In the genomic region with DNA sequence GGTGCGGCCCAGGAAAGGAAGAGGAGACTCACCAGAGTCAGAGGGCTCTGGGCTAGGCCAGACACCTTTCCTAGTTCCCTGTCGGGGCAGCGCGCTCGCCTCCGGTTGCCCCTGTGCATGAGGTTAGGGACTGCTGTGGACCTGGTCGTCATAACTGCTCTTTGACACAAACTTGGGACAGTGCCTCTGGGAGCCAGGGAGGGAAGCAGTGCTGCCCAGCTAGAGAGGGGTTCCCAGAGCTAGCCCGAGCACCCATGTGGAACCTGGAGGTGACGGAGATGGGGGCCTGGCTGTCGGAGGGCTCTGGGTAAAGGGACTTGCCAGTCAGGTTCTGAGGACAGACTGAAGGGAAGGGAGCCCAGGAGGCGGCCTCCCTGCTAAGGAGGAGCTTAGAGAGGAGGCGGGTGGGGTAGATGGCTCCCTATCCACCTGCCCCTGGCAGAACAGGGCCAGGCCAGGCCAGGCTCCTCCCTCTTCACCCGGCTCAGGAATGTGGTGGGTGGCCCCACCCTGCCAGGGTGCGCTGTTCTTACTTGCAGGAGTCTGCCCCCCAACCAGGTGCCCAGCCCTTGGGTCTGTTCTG, we compare ENCODE assay signal across 9 cellular contexts. TPM values are rescaled to one million over a fixed set of nuclear protein-coding genes. Genes with fewer than 3 reads are reported as not detected.
DNase-seq lines count a peak whose midpoint lies in the region; ATAC-seq and TF ChIP-seq lines count a peak whose summit lies in the region.
"Had no signal": no experiment of that assay in that cellular context is flagged by ENCODE, and none has a peak within 500 bp of the region (broad histone marks: within the 10 kb centered on the region; RNA-seq: fewer than 3 reads in every experiment).

No MANE protein-coding gene starts in this region.

- peak overlapping the region; percentile 78 for H3K4me2 ChIP-seq in neural progenitor cell
- no peak overlapping the region for H3K4me2 ChIP-seq in GM23248 (ENCODE audit: unreplicated experiment)

- H3K36me3 Mint-ChIP-seq in neural progenitor cell = peaks cover 5% of the 10 kb centered on the region

- H3K4me1 ChIP-seq in Peyer's patch (peaks cover 0 to 22% (median 4%) of the 10 kb centered on the region in 4 donors), neural progenitor cell (peaks cover 20% of the 10 kb centered on the region), GM23248 (ENCODE audit: insufficient read depth) (peaks cover 13% of the 10 kb centered on the region)

- in situ Hi-C loops in GM23248 (cut with MboI) = no loop called here

- H3K9me3 ChIP-seq in Peyer's patch (no peaks in the 10 kb centered on the region), neural progenitor cell (ENCODE audit: low read depth) (no peaks in the 10 kb centered on the region), GM23248 (ENCODE audit: low read depth) (no peaks in the 10 kb centered on the region)

- TF ChIP-seq CTCF in Peyer's patch (IDR thresholded peaks at IDR 0.05) (no peak), fibroblast of villous mesenchyme (IDR thresholded peaks at IDR 0.05; ENCODE audit: insufficient read depth, low read depth, low read length) (no peak), neural progenitor cell (IDR thresholded peaks at IDR 0.05) (no peak)

- no peaks in the 10 kb centered on the region for H3K9me3 Mint-ChIP-seq in neural progenitor cell

- H3K4me3 ChIP-seq in Peyer's patch (peak overlapping the region in 3 of 4 donors; percentile 5 to 48 (median 40)), fibroblast of villous mesenchyme (ENCODE audit: low read depth, low read length) (peak overlapping the region; percentile 21), neural progenitor cell (peak overlapping the region; percentile 47), GM23248 (no peak overlapping the region)

- ATAC-seq in HG02642 (IDR thresholded peaks at IDR 0.05; ENCODE audit: poor library complexity, unreplicated experiment) (no peak), GM18907 (IDR thresholded peaks at IDR 0.05; ENCODE audit: unreplicated experiment) (no peak)

- no peaks in the 10 kb centered on the region for H3K27me3 ChIP-seq in Peyer's patch
- peaks cover 17% of the 10 kb centered on the region for H3K27me3 ChIP-seq in neural progenitor cell
- no peaks in the 10 kb centered on the region for H3K27me3 ChIP-seq in GM23248 (replicated peaks; ENCODE audit: insufficient read depth)

- no peak overlapping the region for H3K27ac Mint-ChIP-seq in neural progenitor cell

- no peak overlapping the region for H3K27ac ChIP-seq in Peyer's patch
- H3K27ac ChIP-seq in neural progenitor cell = no peak overlapping the region
- no peak overlapping the region for H3K27ac ChIP-seq in GM23248

- H3F3A ChIP-seq in neural progenitor cell (ENCODE audit: low read depth) (peaks cover 22% of the 10 kb centered on the region), GM23248 (ENCODE audit: insufficient read depth) (peaks cover 13% of the 10 kb centered on the region)

- peak overlapping the region; percentile 78 for H3K4me3 Mint-ChIP-seq in neural progenitor cell

- peaks cover 86% of the 10 kb centered on the region for H4K20me1 ChIP-seq in neural progenitor cell (ENCODE audit: low read depth)
- H4K20me1 ChIP-seq in GM23248 (ENCODE audit: insufficient read depth) = no peaks in the 10 kb centered on the region

- H3K4me1 Mint-ChIP-seq in neural progenitor cell = peaks cover 29% of the 10 kb centered on the region

- H3K27me3 Mint-ChIP-seq in neural progenitor cell (ENCODE audit: insufficient read depth, low read depth) = peaks cover 9% of the 10 kb centered on the region

- H3K9me2 ChIP-seq in GM23248 (ENCODE audit: insufficient read depth) = no peaks in the 10 kb centered on the region

- H3K9ac ChIP-seq in neural progenitor cell (no peak overlapping the region), GM23248 (no peak overlapping the region)

- peaks cover 51% of the 10 kb centered on the region for H3K79me2 ChIP-seq in neural progenitor cell (ENCODE audit: low read depth)
- H3K79me2 ChIP-seq in GM23248 (ENCODE audit: insufficient read depth) = peaks cover 51% of the 10 kb centered on the region

- DNase-seq in ELF-1 (ENCODE audit: low read depth, low spot score) (peak; percentile 57), Peyer's patch (peak in 1 of 3 donors; percentile 60), fibroblast of villous mesenchyme (ENCODE audit: low read depth) (no peak), neural progenitor cell (ENCODE audit: low spot score) (no peak), COLO668 (lab: John Stamatoyannopoulos, UW; ENCODE audit: unreplicated experiment) (no peak), GM23248 (no peak)

- no peak for TF ChIP-seq POLR2A in Peyer's patch (IDR thresholded peaks at IDR 0.05)

- whole genome bisulfite sequencing in GM23248 (ENCODE audit: low coverage in 1 of 2, low lambda C conversion rate in 2 of 2, missing lambda C conversion rate in 2 of 2), 2 experiments = 93% methylated on average over 13 to 14 of the region's 14 CpGs

- H3K36me3 ChIP-seq in Peyer's patch = peaks cover 0 to 42% (median 0%) of the 10 kb centered on the region in 3 donors
- H3K36me3 ChIP-seq in neural progenitor cell = no peaks in the 10 kb centered on the region
- no peaks in the 10 kb centered on the region; the same call in 1 of the 2 replicates for H3K36me3 ChIP-seq in GM23248 (ENCODE audit: low read depth)

- no peak overlapping the region for H2AFZ ChIP-seq in neural progenitor cell (replicated peaks)
- no peak overlapping the region for H2AFZ ChIP-seq in GM23248

RNA-seq across cellular contexts. Expression of a gene that starts 29.7 kb away (rescaled TPM):
- total RNA-seq in Peyer's patch = 100 to 1,000 TPM in 2 of 4 donors, 10 to 100 TPM in 2; 91.6 to 123 (median 101) TPM
- 59.2 and 83.8 TPM in 2 replicates for total RNA-seq in fibroblast of villous mesenchyme
- 38.9 and 73.0 TPM in 2 replicates for total RNA-seq in neural progenitor cell (ENCODE audit: low replicate concordance)
- 37.8 and 43.3 TPM in 2 replicates for total RNA-seq in GM23248 (2014; rRNA removed; shearing (Covaris generic))
- 10.3 and 10.5 TPM in 2 replicates for polyA plus RNA-seq in GM23248 (2016; fragmentation: Nextera tagmentation; extraction: Ambion mirVana)

RNA-seq across cellular contexts. Expression of a gene that starts 32.6 kb away (rescaled TPM):
- total RNA-seq in Peyer's patch (100 to 1,000 TPM in 2 of 4 donors, 10 to 100 TPM in 2; 38.0 to 113 (median 100) TPM), fibroblast of villous mesenchyme (17.7 and 21.6 TPM in 2 replicates), neural progenitor cell (ENCODE audit: low replicate concordance) (6.0 and 49.4 TPM in 2 replicates)
- total RNA-seq in GM23248 (2014; rRNA removed; shearing (Covaris generic)) = 33.6 and 43.3 TPM in 2 replicates
- polyA plus RNA-seq in GM23248 (2016; fragmentation: Nextera tagmentation; extraction: Ambion mirVana) = 19.9 and 20.4 TPM in 2 replicates

RNA-seq across cellular contexts. Expression of a gene that starts 35.3 kb away (rescaled TPM):
- total RNA-seq in Peyer's patch (100 to 1,000 TPM in 3 of 4 donors, 10 to 100 TPM in 1; 99.0 to 239 (median 158) TPM), fibroblast of villous mesenchyme (87.2 and 103 TPM in 2 replicates), neural progenitor cell (ENCODE audit: low replicate concordance) (22.4 and 71.0 TPM in 2 replicates)
- total RNA-seq in GM23248 (2014; rRNA removed; shearing (Covaris generic)) = 141 and 145 TPM in 2 replicates
- 109 and 111 TPM in 2 replicates for polyA plus RNA-seq in GM23248 (2016; fragmentation: Nextera tagmentation; extraction: Ambion mirVana)

RNA-seq across cellular contexts. Expression of a gene that starts 51.6 kb away (rescaled TPM):
- total RNA-seq in Peyer's patch = not detected
- total RNA-seq in fibroblast of villous mesenchyme = not detected in 2 replicates
- total RNA-seq in neural progenitor cell (ENCODE audit: low replicate concordance) = not detected in 2 replicates
- total RNA-seq in GM23248 (2014; rRNA removed; shearing (Covaris generic)) = not detected in 2 replicates
- polyA plus RNA-seq in GM23248 (2016; fragmentation: Nextera tagmentation; extraction: Ambion mirVana) = not detected in 2 replicates
- total RNA-seq: activated CD8-positive, alpha-beta memory T cell treated with anti-CD3 and anti-CD28 coated beads for 36 hours had no signal

RNA-seq across cellular contexts. Expression of a gene that starts 56.5 kb away (rescaled TPM):
- total RNA-seq in Peyer's patch = 100 to 1,000 TPM; 101 to 143 (median 121) TPM
- 85.5 and 102 TPM in 2 replicates for total RNA-seq in fibroblast of villous mesenchyme
- 26.1 and 85.7 TPM in 2 replicates for total RNA-seq in neural progenitor cell (ENCODE audit: low replicate concordance)
- total RNA-seq in GM23248 (2014; rRNA removed; shearing (Covaris generic)) = 80.3 and 94.6 TPM in 2 replicates
- 59.4 and 61.2 TPM in 2 replicates for polyA plus RNA-seq in GM23248 (2016; fragmentation: Nextera tagmentation; extraction: Ambion mirVana)
